Comparison of ENCODE assay signal across 13 cellular contexts in the genomic region with DNA sequence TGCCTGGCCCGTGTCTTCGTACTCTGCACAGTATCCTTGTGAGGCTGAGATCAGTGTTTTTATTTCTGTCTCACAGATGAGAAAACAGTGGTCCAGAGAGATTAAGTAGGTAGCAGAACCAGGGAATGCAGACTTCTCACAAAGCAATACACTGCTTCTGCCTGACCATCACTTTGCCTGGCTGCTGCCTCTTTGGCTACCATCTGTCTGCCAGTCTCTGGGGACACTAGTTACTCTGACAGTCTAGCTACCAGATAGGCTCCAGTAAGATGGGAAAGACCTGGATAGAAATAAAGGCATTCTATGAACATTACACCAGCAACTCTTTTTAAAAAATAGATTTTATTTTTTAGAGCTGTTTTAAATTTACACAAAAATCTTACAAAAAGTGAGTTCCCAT.
DNase-seq lines count a peak whose midpoint lies in the region; TF ChIP-seq lines count a peak whose summit lies in the region.
"Had no signal": no experiment of that assay in that cellular context is flagged by ENCODE, and none has a peak within 500 bp of the region (broad histone marks: within the 10 kb centered on the region; RNA-seq: fewer than 3 reads in every experiment).

No MANE protein-coding gene starts in this region.

- no peaks in the 10 kb centered on the region for H4K20me1 ChIP-seq in MM.1S (ENCODE audit: insufficient read depth, low read length)

- DNase-seq in G401 (ENCODE audit: low spot score) (peak; percentile 94), NCI-H2171 (lab: John Stamatoyannopoulos, UW) (peak; percentile 36), cerebellar cortex (ENCODE audit: low spot score) (peak; percentile 93), osteocyte (ENCODE audit: extremely low spot score, unreplicated experiment) (peak; percentile 17), MM.1S (no peak), NCI-H2029 treated with DMSO at 0.1 percent for 48 hours (lab: John Stamatoyannopoulos, UW) (no peak), ecto neural progenitor cell (ENCODE audit: low spot score) (no peak), RWPE1 (ENCODE audit: low spot score) (no peak)
- DNase-seq: Caco-2; CD8-positive, alpha-beta memory T cell; DMS79 had no signal

- H3K4me1 ChIP-seq in MM.1S (ENCODE audit: low read length), result no peaks in the 10 kb centered on the region
- H3K4me1 ChIP-seq: Caco-2, HAP-1 had no signal

- in situ Hi-C loops in G401 (cut with HindIII; ENCODE audit: low sequenced_read_pairs), result no loop called here

- H3K36me3 ChIP-seq in MM.1S (replicated peaks; ENCODE audit: insufficient read depth, low read length), result no peaks in the 10 kb centered on the region
- H3K36me3 ChIP-seq: HAP-1 had no signal

- no peak for TF ChIP-seq CTCF in osteocyte (IDR thresholded peaks at IDR 0.05)
- no peak for TF ChIP-seq CTCF in MM.1S (IDR thresholded peaks at IDR 0.05; ENCODE audit: low read length)
- TF ChIP-seq CTCF in RWPE1 (conservative IDR thresholded peaks at IDR 0.05; ENCODE audit: low read depth), result no peak

- H3K4me3 ChIP-seq in MM.1S (ENCODE audit: low read length), result no peak overlapping the region
- H3K4me3 ChIP-seq: BLaER1, HAP-1 had no signal

- no peak overlapping the region for H3K4me3 Mint-ChIP-seq in osteocyte (ENCODE audit: unreplicated experiment)
- H3K4me3 Mint-ChIP-seq: CD8-positive, alpha-beta memory T cell had no signal

- H3K27ac ChIP-seq in MM.1S (ENCODE audit: low read length), result no peak overlapping the region
- H3K27ac ChIP-seq in RWPE1, result no peak overlapping the region
- H3K27ac ChIP-seq: BLaER1 had no signal

- no peak overlapping the region for H2AFZ ChIP-seq in MM.1S (ENCODE audit: low read length)

- POLR2A ChIA-PET in RWPE1 (lab: Yijun Ruan, JAX; ENCODE audit: low non-redundant PET), result no interaction called here

- H3K9ac ChIP-seq in MM.1S (ENCODE audit: low read length), result no peak overlapping the region
- H3K9ac ChIP-seq: BLaER1 had no signal

- H3K27me3 Mint-ChIP-seq in osteocyte (ENCODE audit: unreplicated experiment), result no peaks in the 10 kb centered on the region

- H3K9me3 ChIP-seq in MM.1S (replicated peaks; ENCODE audit: insufficient read depth, low read length), result no peaks in the 10 kb centered on the region
- H3K9me3 ChIP-seq: BLaER1, Caco-2, HAP-1 had no signal

- no peak overlapping the region for H3K27ac Mint-ChIP-seq in osteocyte (ENCODE audit: unreplicated experiment)
- H3K27ac Mint-ChIP-seq: CD8-positive, alpha-beta memory T cell had no signal

- no peak overlapping the region for H3K4me2 ChIP-seq in MM.1S (ENCODE audit: low read depth, low read length)

- no peaks in the 10 kb centered on the region for H3F3A ChIP-seq in MM.1S (ENCODE audit: insufficient read depth, low read length)

- no peaks in the 10 kb centered on the region for H3K9me3 Mint-ChIP-seq in osteocyte (ENCODE audit: unreplicated experiment)

- no peaks in the 10 kb centered on the region for H3K9me2 ChIP-seq in MM.1S (replicated peaks; ENCODE audit: insufficient read depth, low read length)

- H3K36me3 Mint-ChIP-seq in osteocyte (ENCODE audit: unreplicated experiment), result no peaks in the 10 kb centered on the region
- H3K36me3 Mint-ChIP-seq: CD8-positive, alpha-beta memory T cell had no signal

- CTCF ChIA-PET in RWPE1 (lab: Yijun Ruan, JAX), result no interaction called here

- H3K27me3 ChIP-seq in MM.1S (replicated peaks; ENCODE audit: insufficient read depth, low read length), result peaks cover 45% of the 10 kb centered on the region
- H3K27me3 ChIP-seq: BLaER1 had no signal

- H3K4me1 Mint-ChIP-seq in osteocyte (ENCODE audit: unreplicated experiment), result no peaks in the 10 kb centered on the region
- H3K4me1 Mint-ChIP-seq: CD8-positive, alpha-beta memory T cell had no signal

- H3K79me2 ChIP-seq in MM.1S (ENCODE audit: low read length), result no peaks in the 10 kb centered on the region

Comparison
In these comparisons a context has a peak if more than half of its experiments do, and no peak if none do; other contexts are left out.
1. DNase-seq: peak in G401 (single experiment), NCI-H2171 (single experiment), cerebellar cortex (single experiment) and osteocyte (single experiment); none in MM.1S (single experiment), NCI-H2029 treated with DMSO at 0.1 percent for 48 hours (single experiment), ecto neural progenitor cell (single experiment) and RWPE1 (single experiment).